In genomic region chr5:64497390-64497789, GRCh38 we compare ENCODE assay signal across 14 cellular contexts. TPM values are rescaled to one million over a fixed set of nuclear protein-coding genes. Genes with fewer than 3 reads are reported as not detected.
DNase-seq lines count a peak whose midpoint lies in the region; ATAC-seq and TF ChIP-seq lines count a peak whose summit lies in the region.
"Had no signal": no experiment of that assay in that cellular context is flagged by ENCODE, and none has a peak within 500 bp of the region (broad histone marks: within the 10 kb centered on the region; RNA-seq: fewer than 3 reads in every experiment).

No MANE protein-coding gene starts in this region.

- H3K79me2 ChIP-seq in GM23248 (ENCODE audit: insufficient read depth), result no peaks in the 10 kb centered on the region

- H3K9ac ChIP-seq in GM23248, result no peak overlapping the region

- H3K27me3 ChIP-seq in GM23248 (replicated peaks; ENCODE audit: insufficient read depth), result no peaks in the 10 kb centered on the region
- H3K27me3 ChIP-seq: BE2C, Peyer's patch had no signal

- in situ Hi-C loops in GM23248 (cut with MboI), result no loop called here

- peak; percentile 28 for ATAC-seq in omental fat pad (ENCODE audit: low FRiP score)
- no peak for ATAC-seq in GM19328 (IDR thresholded peaks at IDR 0.05; ENCODE audit: unreplicated experiment)
- ATAC-seq: natural killer cell treated with Interleukin-12 subunit alpha and Interleukin-12 subunit beta and Interleukin-15 and Interleukin-18, amount 100 ng/mL, for 72 hours had no signal

- POLR2A ChIA-PET in RWPE1 (lab: Yijun Ruan, JAX; ENCODE audit: low non-redundant PET), result no interaction called here

- 0 to 6% methylated on average over 2 of the region's 2 CpGs for whole genome bisulfite sequencing in GM23248 (ENCODE audit: low coverage in 1 of 2, low lambda C conversion rate in 2 of 2, missing lambda C conversion rate in 2 of 2), 2 experiments

- no peak for TF ChIP-seq CTCF in RWPE1 (conservative IDR thresholded peaks at IDR 0.05; ENCODE audit: low read depth)
- TF ChIP-seq CTCF in fibroblast of the aortic adventitia (IDR thresholded peaks at IDR 0.05; ENCODE audit: insufficient read depth, low read length), result no peak
- no peak for TF ChIP-seq CTCF in omental fat pad (IDR thresholded peaks at IDR 0.05)

- CTCF ChIA-PET in RWPE1 (lab: Yijun Ruan, JAX), result no interaction called here

- no peak overlapping the region for H3K4me2 ChIP-seq in GM23248 (ENCODE audit: unreplicated experiment)

- H3K36me3 ChIP-seq in GM23248 (ENCODE audit: low read depth), result no peaks in the 10 kb centered on the region
- H3K36me3 ChIP-seq: BE2C, Peyer's patch had no signal

- H3K27ac ChIP-seq in GM23248, result no peak overlapping the region
- no peak overlapping the region for H3K27ac ChIP-seq in RWPE1
- H3K27ac ChIP-seq: Peyer's patch had no signal

- no peaks in the 10 kb centered on the region for H3K9me2 ChIP-seq in GM23248 (ENCODE audit: insufficient read depth)

- no peaks in the 10 kb centered on the region for H3K9me3 ChIP-seq in GM23248 (ENCODE audit: low read depth)
- H3K9me3 ChIP-seq: BE2C, Peyer's patch had no signal

- no peak overlapping the region for H2AFZ ChIP-seq in GM23248

- intact Hi-C loops in posterior cingulate gyrus (cut with DNase I), result no loop called here

- DNase-seq in GM23248, result peak; percentile 50
- DNase-seq in RWPE1 (ENCODE audit: low spot score), result peak; percentile 62
- peak; percentile 5 for DNase-seq in fibroblast of the aortic adventitia (ENCODE audit: low read depth)
- DNase-seq in omental fat pad (ENCODE audit: low spot score), result no peak
- no peak for DNase-seq in HCEC 1CT
- no peak for DNase-seq in HT-29 (ENCODE audit: low spot score)
- no peak for DNase-seq in posterior cingulate gyrus
- DNase-seq: BE2C, NCI-H69, Peyer's patch had no signal

- H3F3A ChIP-seq in GM23248 (ENCODE audit: insufficient read depth), result no peaks in the 10 kb centered on the region

- no peaks in the 10 kb centered on the region for H4K20me1 ChIP-seq in GM23248 (ENCODE audit: insufficient read depth)

- H3K4me1 ChIP-seq in GM23248 (ENCODE audit: insufficient read depth), result 0 out of 2 replicates have a peak, but pooled peaks cover 7% of the 10 kb centered on the region
- H3K4me1 ChIP-seq: BE2C, Peyer's patch had no signal

- H3K4me3 ChIP-seq in GM23248 (no peak overlapping the region), fibroblast of the aortic adventitia (ENCODE audit: low read depth, low read length) (no peak overlapping the region)
- H3K4me3 ChIP-seq: Peyer's patch had no signal

RNA-seq across cellular contexts. Expression of gene RGS7BP, which starts 8.4 kb away (rescaled TPM):
- 0.11 TPM in 1 of 2 replicates, not detected in the other for total RNA-seq in GM23248 (2014; rRNA removed; shearing (Covaris generic))
- polyA plus RNA-seq in GM23248 (2016; fragmentation: Nextera tagmentation; extraction: Ambion mirVana), result not detected in 2 replicates
- total RNA-seq in fibroblast of the aortic adventitia (ENCODE audit: low replicate concordance), result 0.72 and 1.1 TPM in 2 replicates
- total RNA-seq in omental fat pad, result 1 to 10 TPM in 2 of 4 donors, under 1 TPM in 2; 0.65 to 4.6 (median 1.1) TPM
- total RNA-seq in HT-29 (2014; rRNA removed; shearing (Covaris generic)), result not detected in 2 replicates
- total RNA-seq: activated CD8-positive, alpha-beta memory T cell treated with anti-CD3 and anti-CD28 coated beads for 36 hours; activated T-helper 2 cell treated with anti-CD3 and anti-CD28 coated beads, Interferon-gamma antibody, Interleukin-2, Interleukin-4, amounts not matched to agents 10 μg/mL and 5 μg/mL and 100 μg/mL, durations not matched to agents 14 hours and 24 hours and 36 hours; natural killer cell treated with Interleukin-12 subunit alpha and Interleukin-12 subunit beta and Interleukin-15 and Interleukin-18, amount 100 ng/mL, for 72 hours had no signal

Comparison
In these comparisons a context has a peak if more than half of its experiments do, and no peak if none do; other contexts are left out.
1. DNase-seq: peak in GM23248 (single experiment), RWPE1 (single experiment) and fibroblast of the aortic adventitia (single experiment); none in omental fat pad (single experiment), HCEC 1CT (single experiment), HT-29 (single experiment) and posterior cingulate gyrus (0 of 10).